In the genomic region with DNA sequence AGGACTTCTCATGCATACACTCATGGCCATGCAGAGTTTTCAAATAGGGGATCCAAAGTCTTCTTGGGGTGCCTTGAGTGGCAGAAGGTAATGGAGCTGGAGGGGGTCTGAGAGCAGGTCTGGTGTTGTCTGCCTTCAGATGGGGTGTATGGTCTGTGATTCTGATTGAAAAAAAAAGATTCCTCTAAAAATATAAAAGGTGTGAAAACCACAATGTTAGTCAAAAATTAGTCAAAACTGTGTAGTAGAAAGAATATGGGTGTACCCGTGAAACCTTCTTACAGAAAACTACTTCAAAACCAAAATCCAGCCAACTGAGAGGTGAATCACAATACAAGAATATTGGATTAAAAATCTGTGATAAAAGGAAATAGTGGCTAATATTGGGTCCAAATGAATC, we compare ENCODE assay signal across 16 cellular contexts. TPM values are rescaled to one million over a fixed set of nuclear protein-coding genes. Genes with fewer than 3 reads are reported as not detected.
DNase-seq lines count a peak whose midpoint lies in the region; ATAC-seq and TF ChIP-seq lines count a peak whose summit lies in the region.
"Had no signal": no experiment of that assay in that cellular context is flagged by ENCODE, and none has a peak within 500 bp of the region (broad histone marks: within the 10 kb centered on the region; RNA-seq: fewer than 3 reads in every experiment).

No MANE protein-coding gene starts in this region.

- H3K27ac Mint-ChIP-seq in central memory CD8-positive, alpha-beta T cell (ENCODE audit: low read depth), result peak overlapping the region; percentile 90
- no peak overlapping the region for H3K27ac Mint-ChIP-seq in H9

- H3K14ac ChIP-seq in H9 (ENCODE audit: insufficient read depth, low read length), result no peak overlapping the region

- no peaks in the 10 kb centered on the region for H3K36me3 ChIP-seq in uterus

- H3K9me3 ChIP-seq in H9 (ENCODE audit: control insufficient read depth, low read depth, low read length), result no peaks in the 10 kb centered on the region
- no peaks in the 10 kb centered on the region for H3K9me3 ChIP-seq in uterus

- POLR2A ChIA-PET in GM10248 (lab: Yijun Ruan, JAX), result interaction anchor here (1.5 kb wide), 1 partner anchor 46 kb away, joined by 3 read pairs; no protein-coding TSS in a partner anchor

- peak; percentile 34 for DNase-seq in GM10248 (ENCODE audit: extremely low spot score)
- no peak for DNase-seq in central memory CD8-positive, alpha-beta T cell (ENCODE audit: low spot score in 2 of 2)
- DNase-seq in H9, result no peak
- no peak for DNase-seq in uterus
- DNase-seq: cerebellar nuclear complex, EL, glutamatergic neuron, H7 had no signal

- no peak overlapping the region for H2BK5ac ChIP-seq in H9 (ENCODE audit: insufficient read length, low read length)

- no peaks in the 10 kb centered on the region for H3K79me2 ChIP-seq in H9 (ENCODE audit: insufficient read depth, low read length)

- H3K4me3 ChIP-seq in uterus, result no peak overlapping the region
- H3K4me3 ChIP-seq: BLaER1 treated with 17β-estradiol and CSF1 and Interleukin-3, amounts not matched to agents 10 nM and 100 nM had no signal

- H3K4me1 ChIP-seq in H9 (ENCODE audit: insufficient read depth, low read length) (no peaks in the 10 kb centered on the region), uterus (no peaks in the 10 kb centered on the region)

- H3K4me2 ChIP-seq in H9 (ENCODE audit: insufficient read depth, insufficient read length, low read length), result no peak overlapping the region

- H4K8ac ChIP-seq in H9 (replicated peaks; ENCODE audit: insufficient read length, low read depth, low read length), result no peak overlapping the region

- peaks cover 66% of the 10 kb centered on the region for H3K4me1 Mint-ChIP-seq in central memory CD8-positive, alpha-beta T cell
- no peaks in the 10 kb centered on the region for H3K4me1 Mint-ChIP-seq in H9

- no peak overlapping the region for H2BK15ac ChIP-seq in H9 (ENCODE audit: low read depth, low read length)

- H2BK20ac ChIP-seq in H9 (ENCODE audit: low read depth, low read length, poor library complexity, severe bottlenecking), result no peak overlapping the region

- H3K4ac ChIP-seq in H9 (ENCODE audit: low read depth, low read length), result no peak overlapping the region

- peaks cover 16% of the 10 kb centered on the region for H3K36me3 Mint-ChIP-seq in central memory CD8-positive, alpha-beta T cell (ENCODE audit: insufficient read depth)
- no peaks in the 10 kb centered on the region; a peak in 1 of 7 replicates for H3K36me3 Mint-ChIP-seq in H9 (ENCODE audit: insufficient read depth in 1 of 3, low read depth in 3 of 3)

- no peak overlapping the region for H3T11ph ChIP-seq in H9 (ENCODE audit: low read length)

- H4K5ac ChIP-seq in H9 (ENCODE audit: insufficient read length, low read depth, low read length), result no peak overlapping the region

- no peak overlapping the region for H2AFZ ChIP-seq in H9 (ENCODE audit: low read length)

- no CpG with 5 or more reads among the region's 1 CpG for WGBS in H9 (ENCODE audit: extremely low coverage, insufficient read length, low lambda C conversion rate)

- no peaks in the 10 kb centered on the region for H3K23me2 ChIP-seq in H9 (ENCODE audit: insufficient read length, low read depth, low read length, poor library complexity, severe bottlenecking)

- no peak overlapping the region for H4K91ac ChIP-seq in H9 (ENCODE audit: insufficient read length, low read depth, low read length)

- no peak overlapping the region for H3K23ac ChIP-seq in H9 (ENCODE audit: insufficient read length, low read depth, low read length)

- no peak for TF ChIP-seq CTCF in GM10248 (IDR thresholded peaks at IDR 0.05; ENCODE audit: control extremely low read depth, extremely low read depth, low read depth, missing control alignments)
- no peak for TF ChIP-seq CTCF in H9 (conservative IDR thresholded peaks at IDR 0.05)
- no peak for TF ChIP-seq CTCF in uterus (IDR thresholded peaks at IDR 0.05)

- no peaks in the 10 kb centered on the region for H3K79me1 ChIP-seq in H9 (ENCODE audit: insufficient read depth, low read depth, low read length, poor library complexity, severe bottlenecking)

- ATAC-seq in GM19025 (IDR thresholded peaks at IDR 0.05; ENCODE audit: low read depth, unreplicated experiment) (peak; percentile 32), HG03139 (IDR thresholded peaks at IDR 0.05; ENCODE audit: unreplicated experiment) (peak; percentile 25), esophagus mucosa (no peak), GM21390 (IDR thresholded peaks at IDR 0.05; ENCODE audit: unreplicated experiment) (no peak)
- ATAC-seq in central memory CD8-positive, alpha-beta T cell (replicated peaks; ENCODE audit: extremely low read depth, poor library complexity, severe bottlenecking), result peak; percentile 45
- ATAC-seq: sciatic nerve had no signal

- H3K9ac ChIP-seq in H9 (ENCODE audit: extremely low read depth, insufficient read length, low read length), result no peak overlapping the region
- H3K9ac ChIP-seq: BLaER1 treated with 17β-estradiol and CSF1 and Interleukin-3, amounts not matched to agents 10 nM and 100 nM had no signal

- peak overlapping the region; percentile 62 for H3K4me3 Mint-ChIP-seq in central memory CD8-positive, alpha-beta T cell
- no peak overlapping the region for H3K4me3 Mint-ChIP-seq in H9

- H3K27me3 ChIP-seq in H9 (ENCODE audit: insufficient read depth, low read length) (no peaks in the 10 kb centered on the region), uterus (no peaks in the 10 kb centered on the region)
- H3K27me3 ChIP-seq: BLaER1 treated with 17β-estradiol and CSF1 and Interleukin-3, amounts not matched to agents 10 nM and 100 nM had no signal

- intact Hi-C loops in uterus (cut with DNase I; ENCODE audit: low total_unique reads), result no loop called here

- TF ChIP-seq POLR2A in uterus (IDR thresholded peaks at IDR 0.05), result no peak

- no peak overlapping the region for H3K56ac ChIP-seq in H9 (ENCODE audit: insufficient read length, low read depth, low read length)

- H2BK120ac ChIP-seq in H9 (ENCODE audit: low read depth, low read length, poor library complexity, severe bottlenecking), result no peak overlapping the region

- CTCF ChIA-PET in GM10248 (lab: Yijun Ruan, JAX), result interaction anchor here (0.6 to 2.3 kb wide), 4 partner anchors 10 to 22 kb away, joined by 3 to 10 read pairs (median 4); no protein-coding TSS in a partner anchor

- H3K27me3 Mint-ChIP-seq in central memory CD8-positive, alpha-beta T cell, result no peaks in the 10 kb centered on the region
- H3K27me3 Mint-ChIP-seq in H9 (ENCODE audit: low read depth), result no peaks in the 10 kb centered on the region

- H3K18ac ChIP-seq in H9 (ENCODE audit: insufficient read length, low read depth, low read length), result no peak overlapping the region

- no peak overlapping the region for H2BK12ac ChIP-seq in H9 (ENCODE audit: insufficient read length, low read depth, low read length)

- H2AK5ac ChIP-seq in H9 (ENCODE audit: insufficient read length, low read length), result no peak overlapping the region

- H4K20me1 ChIP-seq in H9 (ENCODE audit: control insufficient read depth, insufficient read depth, insufficient read length), result no peaks in the 10 kb centered on the region

- H3K27ac ChIP-seq in H9 (ENCODE audit: insufficient read length, low read depth, low read length) (no peak overlapping the region), uterus (no peak overlapping the region)
- H3K27ac ChIP-seq: BLaER1 treated with 17β-estradiol and CSF1 and Interleukin-3, amounts not matched to agents 10 nM and 100 nM; VCaP had no signal

- H3K9me3 Mint-ChIP-seq in central memory CD8-positive, alpha-beta T cell, result no peaks in the 10 kb centered on the region
- H3K9me3 Mint-ChIP-seq in H9, result peaks cover 0 to 3% of the 10 kb centered on the region in 2 experiments; a peak in 1 of 5 replicates

RNA-seq across cellular contexts. Expression of gene DOCK2, which starts 20.1 kb away (rescaled TPM):
- total RNA-seq in H9 (2021) (7.8 and 8.3 TPM in 2 replicates), uterus (10 to 100 TPM in 1 of 4 donors, 1 to 10 TPM in 3; 2.0 to 17.4 (median 7.5) TPM), esophagus mucosa (2.2 TPM)
- total RNA-seq: SK-MEL-5 had no signal

Comparison
In these comparisons a context has a peak if more than half of its experiments do, and no peak if none do; other contexts are left out.
1. ATAC-seq: peak in GM19025 (single experiment), HG03139 (single experiment) and central memory CD8-positive, alpha-beta T cell (single experiment); none in esophagus mucosa (single experiment) and GM21390 (single experiment).